Comparison of ENCODE assay signal across 1 cellular context in the genomic region with DNA sequence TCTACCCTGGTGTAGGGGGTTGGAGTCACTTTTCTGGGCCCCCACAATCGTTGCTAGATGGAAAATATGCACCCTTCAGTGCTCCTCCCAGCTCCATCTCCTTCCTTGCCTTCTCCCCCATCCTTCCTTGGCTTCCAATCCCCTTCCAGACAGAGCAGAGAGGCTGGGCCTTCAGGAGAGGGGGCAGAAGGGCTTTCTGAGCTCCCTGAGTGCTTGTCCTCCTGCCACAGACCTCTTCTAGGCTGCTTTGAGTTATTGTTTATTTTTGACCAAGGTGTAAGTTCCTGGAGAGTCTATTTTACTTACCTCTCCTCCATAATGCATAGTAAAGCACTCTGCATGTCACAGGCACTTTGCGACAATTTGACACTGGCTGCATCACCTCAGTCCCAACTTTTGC.
TF ChIP-seq lines count a peak whose summit lies in the region.

No MANE protein-coding gene starts in this region.

TF ChIP-seq in SK-N-SH, 30 proteins besides CTCF, POLR2A, EP300 and RAD21:
- TF ChIP-seq FOXJ3 (CRISPR knock-in tag; IDR thresholded peaks at IDR 0.05) (no peak), RXRA (IDR thresholded peaks at IDR 0.05; ENCODE audit: borderline replicate concordance, low read depth) (no peak), GATA2 (CRISPR knock-in tag; IDR thresholded peaks at IDR 0.05) (no peak), RFX5 (IDR thresholded peaks at IDR 0.05; ENCODE audit: low read length) (no peak), FOXM1 (IDR thresholded peaks at IDR 0.05; ENCODE audit: low read depth) (no peak), TCF12 (IDR thresholded peaks at IDR 0.05) (no peak), ELF1 (IDR thresholded peaks at IDR 0.05) (no peak), POLR2AphosphoS5 (IDR thresholded peaks at IDR 0.05; ENCODE audit: low read depth, low read length) (no peak), TEAD4 (IDR thresholded peaks at IDR 0.05; ENCODE audit: borderline replicate concordance, insufficient read depth) (no peak), YY1 (IDR thresholded peaks at IDR 0.05; ENCODE audit: low read depth) (no peak), RCOR1 (IDR thresholded peaks at IDR 0.05; ENCODE audit: low read length) (no peak), FOSL2 (IDR thresholded peaks at IDR 0.05; ENCODE audit: borderline replicate concordance, low read depth) (no peak), MXI1 (IDR thresholded peaks at IDR 0.05; ENCODE audit: low read depth, low read length) (no peak)
- TF ChIP-seq, protein P1, sequence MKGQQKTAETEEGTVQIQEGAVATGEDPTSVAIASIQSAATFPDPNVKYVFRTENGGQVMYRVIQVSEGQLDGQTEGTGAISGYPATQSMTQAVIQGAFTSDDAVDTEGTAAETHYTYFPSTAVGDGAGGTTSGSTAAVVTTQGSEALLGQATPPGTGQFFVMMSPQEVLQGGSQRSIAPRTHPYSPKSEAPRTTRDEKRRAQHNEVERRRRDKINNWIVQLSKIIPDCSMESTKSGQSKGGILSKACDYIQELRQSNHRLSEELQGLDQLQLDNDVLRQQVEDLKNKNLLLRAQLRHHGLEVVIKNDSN (IDR thresholded peaks at IDR 0.05; ENCODE audit: borderline replicate concordance, low read depth): no peak
